34 cellular contexts compared by ENCODE assay signal in the genomic region with DNA sequence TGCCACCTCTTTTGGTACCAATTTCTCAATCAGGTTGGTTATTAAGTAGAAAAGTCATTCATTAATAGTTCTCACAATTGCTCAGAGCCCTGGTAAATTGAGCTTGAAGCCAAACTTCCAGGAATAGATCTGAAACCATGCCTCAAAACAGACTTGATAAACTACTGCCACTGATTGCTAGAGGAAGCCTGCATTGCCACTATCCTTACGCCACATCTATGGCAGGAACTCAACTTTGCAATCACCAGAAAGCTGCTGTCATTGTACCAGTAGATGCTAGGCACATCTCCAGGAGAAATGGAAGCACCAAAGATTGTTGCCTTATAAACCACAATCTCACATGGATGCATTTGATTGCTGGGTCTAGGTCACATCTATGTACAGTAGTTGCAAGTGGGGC. TPM values are rescaled to one million over a fixed set of nuclear protein-coding genes. Genes with fewer than 3 reads are reported as not detected.
DNase-seq lines count a peak whose midpoint lies in the region; ATAC-seq and TF ChIP-seq lines count a peak whose summit lies in the region.
"Had no signal": no experiment of that assay in that cellular context is flagged by ENCODE, and none has a peak within 500 bp of the region (broad histone marks: within the 10 kb centered on the region; RNA-seq: fewer than 3 reads in every experiment).

No MANE protein-coding gene starts in this region.

- H3K27ac Mint-ChIP-seq in effector memory CD8-positive, alpha-beta T cell: no peak overlapping the region
- H3K27ac Mint-ChIP-seq: B cell; CD14-positive monocyte; CD4-positive, alpha-beta memory T cell; CD4-positive, alpha-beta T cell; CD4-positive, CD25-positive, alpha-beta regulatory T cell; CD8-positive, alpha-beta memory T cell; CD8-positive, alpha-beta T cell had no signal

- no peaks in the 10 kb centered on the region for H3K4me1 ChIP-seq in psoas muscle
- H3K4me1 ChIP-seq: A549; BE2C; BLaER1; BLaER1 treated with 17β-estradiol and CSF1 and Interleukin-3, amounts not matched to agents 10 nM and 100 nM; Caco-2 had no signal

- H3K27me3 Mint-ChIP-seq in effector memory CD8-positive, alpha-beta T cell: no peaks in the 10 kb centered on the region
- H3K27me3 Mint-ChIP-seq: B cell; CD4-positive, alpha-beta memory T cell; CD4-positive, alpha-beta T cell; CD4-positive, CD25-positive, alpha-beta regulatory T cell had no signal

- H3K27ac ChIP-seq in psoas muscle: no peak overlapping the region
- H3K27ac ChIP-seq: 22Rv1; A549; BLaER1; BLaER1 treated with 17β-estradiol and CSF1 and Interleukin-3, amounts not matched to agents 10 nM and 100 nM; C4-2B had no signal

- no peaks in the 10 kb centered on the region for H3K36me3 ChIP-seq in psoas muscle (ENCODE audit: insufficient read depth in 1 of 2, low read depth in 1 of 2)
- H3K36me3 ChIP-seq: BE2C; BLaER1; BLaER1 treated with 17β-estradiol and CSF1 and Interleukin-3, amounts not matched to agents 10 nM and 100 nM had no signal

- intact Hi-C loops in psoas muscle (cut with DNase I): no loop called here

- TF ChIP-seq CTCF in psoas muscle (IDR thresholded peaks at IDR 0.05): no peak

- ATAC-seq in psoas muscle: peak in 3 of 4 donors; percentile 44 to 62 (median 50)
- no peak for ATAC-seq in effector memory CD8-positive, alpha-beta T cell (replicated peaks)
- ATAC-seq: A549; CD8-positive, alpha-beta T cell had no signal

- no peak overlapping the region for H3K4me3 Mint-ChIP-seq in effector memory CD8-positive, alpha-beta T cell
- H3K4me3 Mint-ChIP-seq: B cell; CD14-positive monocyte; CD4-positive, alpha-beta memory T cell; CD4-positive, alpha-beta T cell; CD4-positive, CD25-positive, alpha-beta regulatory T cell; CD8-positive, alpha-beta memory T cell; CD8-positive, alpha-beta T cell had no signal

- WGBS in psoas muscle, 3 donors: 50 to 66% (median 51%) methylated on average over 1 of the region's 1 CpG

- H3K36me3 Mint-ChIP-seq in effector memory CD8-positive, alpha-beta T cell (ENCODE audit: insufficient read depth): no peaks in the 10 kb centered on the region
- H3K36me3 Mint-ChIP-seq: CD14-positive monocyte; CD4-positive, alpha-beta memory T cell; CD4-positive, CD25-positive, alpha-beta regulatory T cell; CD8-positive, alpha-beta memory T cell; CD8-positive, alpha-beta T cell had no signal

- H3K9me3 Mint-ChIP-seq in effector memory CD8-positive, alpha-beta T cell: no peaks in the 10 kb centered on the region
- H3K9me3 Mint-ChIP-seq: CD4-positive, alpha-beta T cell; CD8-positive, alpha-beta memory T cell; CD8-positive, alpha-beta T cell had no signal

- H3K9me3 ChIP-seq in psoas muscle: peaks cover 9% of the 10 kb centered on the region
- H3K9me3 ChIP-seq: A549, BE2C, Caco-2 had no signal

- no peaks in the 10 kb centered on the region for H3K4me1 Mint-ChIP-seq in effector memory CD8-positive, alpha-beta T cell (ENCODE audit: low read depth in 2 of 2)
- H3K4me1 Mint-ChIP-seq: B cell; CD14-positive monocyte; CD4-positive, alpha-beta memory T cell; CD4-positive, CD25-positive, alpha-beta regulatory T cell; CD8-positive, alpha-beta memory T cell had no signal

- no peak overlapping the region for H3K4me3 ChIP-seq in psoas muscle
- H3K4me3 ChIP-seq: A549; BLaER1; BLaER1 treated with 17β-estradiol and CSF1 and Interleukin-3, amounts not matched to agents 10 nM and 100 nM had no signal

- DNase-seq in psoas muscle (no peak), renal cortical epithelial cell (ENCODE audit: low read depth) (peak; percentile 62), dermis blood vessel endothelial cell (no peak)
- DNase-seq in effector memory CD8-positive, alpha-beta T cell: no peak
- DNase-seq: 8988T; ACHN; AML-193; BE2C; C1 segment of cervical spinal cord; Caco-2; Calu3; CD4-positive, alpha-beta memory T cell; CD4-positive, alpha-beta T cell; CD4-positive, CD25-positive, alpha-beta regulatory T cell; CD8-positive, alpha-beta memory T cell; CD8-positive, alpha-beta T cell; COR-L47; DMS 273 treated with DMSO at 0.1 percent for 48 hours; DMS153; DMS53; DMS79; DMS79 treated with DMSO at 0.1 percent for 48 hours; DND-41; EL had no signal

- H3K27me3 ChIP-seq in psoas muscle (ENCODE audit: insufficient read depth in 3 of 3, low read length in 2 of 3): no peaks in the 10 kb centered on the region
- H3K27me3 ChIP-seq: BE2C; BLaER1; BLaER1 treated with 17β-estradiol and CSF1 and Interleukin-3, amounts not matched to agents 10 nM and 100 nM had no signal

RNA-seq across cellular contexts. Expression of gene TSPAN7, which starts 21.6 kb away (rescaled TPM):
- total RNA-seq in psoas muscle (100 to 1,000 TPM; 136 to 234 (median 171) TPM), renal cortical epithelial cell (0.89 TPM in 1 of 2 replicates, not detected in the other), dermis blood vessel endothelial cell (25.2 and 28.4 TPM in 2 replicates)
- polyA plus RNA-seq in psoas muscle: 10 to 100 TPM; 65.2 to 86.8 (median 68.0) TPM
- total RNA-seq: A172; CD4-positive, CD25-positive, alpha-beta regulatory T cell had no signal
- polyA plus RNA-seq: AG04450, BJ, CD14-positive monocyte had no signal

Comparison
In these comparisons a context has a peak if more than half of its experiments do, and no peak if none do; other contexts are left out.
1. RNA of gene TSPAN7, which starts 21.6 kb away (total RNA-seq): 136 to 234 TPM in psoas muscle and 25.2 to 28.4 TPM in dermis blood vessel endothelial cell; 0.89 TPM in renal cortical epithelial cell; every median in the first group is over 10 times any median in the second.